ENCODE assay signal across 13 cellular contexts in genomic region chr12:5567021-5567744, GRCh38.
DNase-seq lines count a peak whose midpoint lies in the region; ATAC-seq and TF ChIP-seq lines count a peak whose summit lies in the region.
"Had no signal": no experiment of that assay in that cellular context is flagged by ENCODE, and none has a peak within 500 bp of the region (broad histone marks: within the 10 kb centered on the region; RNA-seq: fewer than 3 reads in every experiment).

No MANE protein-coding gene starts in this region.

- intact Hi-C loops in sciatic nerve (cut with DNase I): no loop called here

- DNase-seq in NCI-H1092 (lab: John Stamatoyannopoulos, UW) (peak; percentile 56), NCI-H345 treated with DMSO at 0.1 percent for 48 hours (lab: John Stamatoyannopoulos, UW; ENCODE audit: unreplicated experiment) (peak; percentile 37), right atrium auricular region (ENCODE audit: low spot score) (peak; percentile 57), sciatic nerve (ENCODE audit: low spot score) (no peak), G401 (ENCODE audit: low spot score) (no peak)
- DNase-seq in stimulated activated naive CD8-positive, alpha-beta T cell treated with anti-CD3 and anti-CD28 coated beads, Interleukin-15, Interleukin-2, amounts not matched to agents 100 U/mL and 50 U/mL, for 24 hours: no peak
- DNase-seq: activated CD8-positive, alpha-beta memory T cell treated with anti-CD3 and anti-CD28 coated beads, Interleukin-2, amount 50 U/mL, for 4 hours; activated naive CD4-positive, alpha-beta T cell; lower lobe of right lung; upper lobe of left lung had no signal

- in situ Hi-C loops in G401 (cut with HindIII; ENCODE audit: low sequenced_read_pairs): no loop called here

- H3K36me3 ChIP-seq in right atrium auricular region: no peaks in the 10 kb centered on the region
- H3K36me3 ChIP-seq: lower lobe of right lung, neutrophil had no signal

- H3K27me3 ChIP-seq in right atrium auricular region: no peaks in the 10 kb centered on the region
- H3K27me3 ChIP-seq: upper lobe of left lung had no signal

- H3K4me3 ChIP-seq in right atrium auricular region: no peak overlapping the region
- H3K4me3 ChIP-seq: GM23338, lower lobe of right lung, upper lobe of left lung had no signal

- ATAC-seq in sciatic nerve (peak; percentile 59), GM18519 (IDR thresholded peaks at IDR 0.05; ENCODE audit: low FRiP score, unreplicated experiment) (no peak)
- ATAC-seq in stimulated activated naive CD8-positive, alpha-beta T cell treated with anti-CD3 and anti-CD28 coated beads, Interleukin-15, Interleukin-2, amounts not matched to agents 100 U/mL and 50 U/mL, for 24 hours: no peak
- ATAC-seq: GM23338 had no signal

- no peaks in the 10 kb centered on the region for H3K9me3 ChIP-seq in right atrium auricular region
- H3K9me3 ChIP-seq: lower lobe of right lung, neutrophil, upper lobe of left lung had no signal

- TF ChIP-seq CTCF in right atrium auricular region (IDR thresholded peaks at IDR 0.05): no peak

- H3K4me1 ChIP-seq in right atrium auricular region: peaks cover 0 to 16% of the 10 kb centered on the region in 2 donors
- H3K4me1 ChIP-seq: upper lobe of left lung had no signal

- no peak overlapping the region for H3K27ac ChIP-seq in right atrium auricular region
- H3K27ac ChIP-seq: lower lobe of right lung, neutrophil, upper lobe of left lung had no signal

Comparison
In these comparisons a context has a peak if more than half of its experiments do, and no peak if none do; other contexts are left out.
1. DNase-seq: peak in NCI-H1092 (single experiment), NCI-H345 treated with DMSO at 0.1 percent for 48 hours (single experiment) and right atrium auricular region (single experiment); none in sciatic nerve (single experiment), stimulated activated naive CD8-positive, alpha-beta T cell treated with anti-CD3 and anti-CD28 coated beads, Interleukin-15, Interleukin-2, amounts not matched to agents 100 U/mL and 50 U/mL, for 24 hours (single experiment) and G401 (single experiment).